In the genomic region with DNA sequence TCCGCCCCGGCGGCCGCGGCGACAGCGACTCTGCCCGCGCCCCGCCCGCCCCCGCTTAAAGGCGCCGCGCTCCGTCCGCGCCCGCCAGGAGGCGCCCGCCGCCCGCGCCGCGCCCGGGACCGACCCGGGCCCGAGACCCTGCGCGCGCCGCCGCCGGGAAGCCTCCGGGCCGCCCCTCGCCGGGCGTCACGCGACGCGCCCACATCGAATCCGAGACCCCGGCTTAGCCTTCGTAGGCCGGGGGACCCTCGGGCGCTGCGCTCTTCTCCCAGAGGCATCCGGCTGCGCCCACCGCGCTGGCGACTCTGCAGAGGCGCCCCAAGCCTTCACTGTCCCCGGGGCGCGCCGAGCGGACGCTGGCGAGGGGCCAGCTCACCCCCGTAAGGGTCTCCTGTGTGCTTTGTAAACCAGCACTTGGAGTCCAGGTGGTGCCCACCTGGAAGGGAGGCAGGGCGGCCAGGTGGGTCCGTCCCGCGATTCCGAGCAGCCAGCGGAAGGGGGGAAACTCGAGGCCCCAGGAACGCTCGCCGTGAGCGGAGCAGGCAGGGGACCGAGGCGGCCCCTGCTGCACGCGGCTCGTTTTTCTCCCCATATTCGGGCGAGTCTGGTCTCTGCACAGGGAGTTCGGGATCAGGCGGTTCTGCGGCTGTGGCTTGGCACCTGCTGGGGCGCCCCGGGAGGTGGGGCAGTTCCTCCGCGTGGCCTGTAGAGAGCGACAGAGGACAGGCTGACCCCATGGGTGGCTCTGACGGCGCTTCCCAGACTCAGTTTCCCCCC, we compare ENCODE assay signal across 1 cellular context.
TF ChIP-seq lines count a peak whose summit lies in the region.

No MANE protein-coding gene starts in this region.

TF ChIP-seq in HEK293, 187 proteins besides CTCF, POLR2A, EP300 and RAD21 (continued from another document and continues in another):
- TF ChIP-seq, protein P1, sequence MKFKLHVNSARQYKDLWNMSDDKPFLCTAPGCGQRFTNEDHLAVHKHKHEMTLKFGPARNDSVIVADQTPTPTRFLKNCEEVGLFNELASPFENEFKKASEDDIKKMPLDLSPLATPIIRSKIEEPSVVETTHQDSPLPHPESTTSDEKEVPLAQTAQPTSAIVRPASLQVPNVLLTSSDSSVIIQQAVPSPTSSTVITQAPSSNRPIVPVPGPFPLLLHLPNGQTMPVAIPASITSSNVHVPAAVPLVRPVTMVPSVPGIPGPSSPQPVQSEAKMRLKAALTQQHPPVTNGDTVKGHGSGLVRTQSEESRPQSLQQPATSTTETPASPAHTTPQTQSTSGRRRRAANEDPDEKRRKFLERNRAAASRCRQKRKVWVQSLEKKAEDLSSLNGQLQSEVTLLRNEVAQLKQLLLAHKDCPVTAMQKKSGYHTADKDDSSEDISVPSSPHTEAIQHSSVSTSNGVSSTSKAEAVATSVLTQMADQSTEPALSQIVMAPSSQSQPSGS (tag by site-specific recombination; IDR thresholded peaks at IDR 0.05; ENCODE audit: low read depth), result no peak
- TF ChIP-seq ZNF664 (tag by site-specific recombination; IDR thresholded peaks at IDR 0.05) (no peak), ZNF121 (tag by site-specific recombination; IDR thresholded peaks at IDR 0.05) (no peak), ZFP3 (tag by site-specific recombination; IDR thresholded peaks at IDR 0.05; ENCODE audit: low read depth) (no peak), ZNF600 (tag by site-specific recombination; IDR thresholded peaks at IDR 0.05) (peak; percentile 89), ZNF837 (tag by site-specific recombination; IDR thresholded peaks at IDR 0.05) (no peak), ZIC2 (tag by site-specific recombination; IDR thresholded peaks at IDR 0.05) (peak; percentile 91), HOXA7 (CRISPR knock-in tag; IDR thresholded peaks at IDR 0.05; ENCODE audit: borderline replicate concordance) (no peak), ZNF596 (tag by site-specific recombination; IDR thresholded peaks at IDR 0.05) (no peak), ZNF114 (tag by site-specific recombination; IDR thresholded peaks at IDR 0.05) (no peak), SALL2 (tag by site-specific recombination; IDR thresholded peaks at IDR 0.05; ENCODE audit: borderline replicate concordance) (no peak), ZNF707 (tag by site-specific recombination; IDR thresholded peaks at IDR 0.05) (no peak), ZNF221 (tag by site-specific recombination; IDR thresholded peaks at IDR 0.05; ENCODE audit: borderline replicate concordance) (no peak), ZNF335 (tag by site-specific recombination; conservative IDR thresholded peaks at IDR 0.05) (peak; percentile 94), ZNF140 (tag by site-specific recombination; IDR thresholded peaks at IDR 0.05) (no peak), KLF7 (tag by site-specific recombination; IDR thresholded peaks at IDR 0.05; ENCODE audit: borderline replicate concordance) (no peak), ZNF610 (tag by site-specific recombination; IDR thresholded peaks at IDR 0.05; ENCODE audit: borderline replicate concordance) (0 out of 2 replicates have a peak, but pooled peaks have one; percentile 12), ZNF670 (tag by site-specific recombination; IDR thresholded peaks at IDR 0.05; ENCODE audit: low read depth) (no peak), ZNF776 (tag by site-specific recombination; IDR thresholded peaks at IDR 0.05; ENCODE audit: borderline replicate concordance) (no peak), REPIN1 (tag by site-specific recombination; IDR thresholded peaks at IDR 0.05; ENCODE audit: low read depth) (no peak), ZNF175 (tag by site-specific recombination; IDR thresholded peaks at IDR 0.05) (no peak), OSR2 (tag by site-specific recombination; IDR thresholded peaks at IDR 0.05) (no peak), ZNF654 (tag by site-specific recombination; IDR thresholded peaks at IDR 0.05; ENCODE audit: low read depth) (peak; percentile 48; the same call in 1 of the 2 replicates), ZNF549 (tag by site-specific recombination; IDR thresholded peaks at IDR 0.05) (no peak), HOXD13 (CRISPR knock-in tag; IDR thresholded peaks at IDR 0.05; ENCODE audit: borderline replicate concordance) (no peak), ZBTB17 (tag by site-specific recombination; IDR thresholded peaks at IDR 0.05) (peak; percentile 77)
- TF ChIP-seq, protein P2, sequence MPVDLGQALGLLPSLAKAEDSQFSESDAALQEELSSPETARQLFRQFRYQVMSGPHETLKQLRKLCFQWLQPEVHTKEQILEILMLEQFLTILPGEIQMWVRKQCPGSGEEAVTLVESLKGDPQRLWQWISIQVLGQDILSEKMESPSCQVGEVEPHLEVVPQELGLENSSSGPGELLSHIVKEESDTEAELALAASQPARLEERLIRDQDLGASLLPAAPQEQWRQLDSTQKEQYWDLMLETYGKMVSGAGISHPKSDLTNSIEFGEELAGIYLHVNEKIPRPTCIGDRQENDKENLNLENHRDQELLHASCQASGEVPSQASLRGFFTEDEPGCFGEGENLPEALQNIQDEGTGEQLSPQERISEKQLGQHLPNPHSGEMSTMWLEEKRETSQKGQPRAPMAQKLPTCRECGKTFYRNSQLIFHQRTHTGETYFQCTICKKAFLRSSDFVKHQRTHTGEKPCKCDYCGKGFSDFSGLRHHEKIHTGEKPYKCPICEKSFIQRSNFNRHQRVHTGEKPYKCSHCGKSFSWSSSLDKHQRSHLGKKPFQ (tag by site-specific recombination; IDR thresholded peaks at IDR 0.05), result no peak
- TF ChIP-seq, protein P3, sequence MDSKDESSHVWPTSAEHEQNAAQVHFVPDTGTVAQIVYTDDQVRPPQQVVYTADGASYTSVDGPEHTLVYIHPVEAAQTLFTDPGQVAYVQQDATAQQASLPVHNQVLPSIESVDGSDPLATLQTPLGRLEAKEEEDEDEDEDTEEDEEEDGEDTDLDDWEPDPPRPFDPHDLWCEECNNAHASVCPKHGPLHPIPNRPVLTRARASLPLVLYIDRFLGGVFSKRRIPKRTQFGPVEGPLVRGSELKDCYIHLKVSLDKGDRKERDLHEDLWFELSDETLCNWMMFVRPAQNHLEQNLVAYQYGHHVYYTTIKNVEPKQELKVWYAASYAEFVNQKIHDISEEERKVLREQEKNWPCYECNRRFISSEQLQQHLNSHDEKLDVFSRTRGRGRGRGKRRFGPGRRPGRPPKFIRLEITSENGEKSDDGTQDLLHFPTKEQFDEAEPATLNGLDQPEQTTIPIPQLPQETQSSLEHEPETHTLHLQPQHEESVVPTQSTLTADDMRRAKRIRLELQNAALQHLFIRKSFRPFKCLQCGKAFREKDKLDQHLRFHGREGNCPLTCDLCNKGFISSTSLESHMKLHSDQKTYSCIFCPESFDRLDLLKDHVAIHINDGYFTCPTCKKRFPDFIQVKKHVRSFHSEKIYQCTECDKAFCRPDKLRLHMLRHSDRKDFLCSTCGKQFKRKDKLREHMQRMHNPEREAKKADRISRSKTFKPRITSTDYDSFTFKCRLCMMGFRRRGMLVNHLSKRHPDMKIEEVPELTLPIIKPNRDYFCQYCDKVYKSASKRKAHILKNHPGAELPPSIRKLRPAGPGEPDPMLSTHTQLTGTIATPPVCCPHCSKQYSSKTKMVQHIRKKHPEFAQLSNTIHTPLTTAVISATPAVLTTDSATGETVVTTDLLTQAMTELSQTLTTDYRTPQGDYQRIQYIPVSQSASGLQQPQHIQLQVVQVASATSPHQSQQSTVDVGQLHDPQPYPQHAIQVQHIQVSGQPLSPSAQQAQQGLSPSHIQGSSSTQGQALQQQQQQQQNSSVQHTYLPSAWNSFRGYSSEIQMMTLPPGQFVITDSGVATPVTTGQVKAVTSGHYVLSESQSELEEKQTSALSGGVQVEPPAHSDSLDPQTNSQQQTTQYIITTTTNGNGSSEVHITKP (tag by site-specific recombination; IDR thresholded peaks at IDR 0.05), result peak; percentile 61
- TF ChIP-seq, protein P4, sequence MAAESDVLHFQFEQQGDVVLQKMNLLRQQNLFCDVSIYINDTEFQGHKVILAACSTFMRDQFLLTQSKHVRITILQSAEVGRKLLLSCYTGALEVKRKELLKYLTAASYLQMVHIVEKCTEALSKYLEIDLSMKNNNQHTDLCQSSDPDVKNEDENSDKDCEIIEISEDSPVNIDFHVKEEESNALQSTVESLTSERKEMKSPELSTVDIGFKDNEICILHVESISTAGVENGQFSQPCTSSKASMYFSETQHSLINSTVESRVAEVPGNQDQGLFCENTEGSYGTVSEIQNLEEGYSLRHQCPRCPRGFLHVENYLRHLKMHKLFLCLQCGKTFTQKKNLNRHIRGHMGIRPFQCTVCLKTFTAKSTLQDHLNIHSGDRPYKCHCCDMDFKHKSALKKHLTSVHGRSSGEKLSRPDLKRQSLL (tag by site-specific recombination; IDR thresholded peaks at IDR 0.05), result no peak
- TF ChIP-seq, protein P5, sequence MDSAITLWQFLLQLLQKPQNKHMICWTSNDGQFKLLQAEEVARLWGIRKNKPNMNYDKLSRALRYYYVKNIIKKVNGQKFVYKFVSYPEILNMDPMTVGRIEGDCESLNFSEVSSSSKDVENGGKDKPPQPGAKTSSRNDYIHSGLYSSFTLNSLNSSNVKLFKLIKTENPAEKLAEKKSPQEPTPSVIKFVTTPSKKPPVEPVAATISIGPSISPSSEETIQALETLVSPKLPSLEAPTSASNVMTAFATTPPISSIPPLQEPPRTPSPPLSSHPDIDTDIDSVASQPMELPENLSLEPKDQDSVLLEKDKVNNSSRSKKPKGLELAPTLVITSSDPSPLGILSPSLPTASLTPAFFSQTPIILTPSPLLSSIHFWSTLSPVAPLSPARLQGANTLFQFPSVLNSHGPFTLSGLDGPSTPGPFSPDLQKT (IDR thresholded peaks at IDR 0.05; ENCODE audit: borderline replicate concordance, low read depth, low read length), result no peak
- TF ChIP-seq, protein P6, sequence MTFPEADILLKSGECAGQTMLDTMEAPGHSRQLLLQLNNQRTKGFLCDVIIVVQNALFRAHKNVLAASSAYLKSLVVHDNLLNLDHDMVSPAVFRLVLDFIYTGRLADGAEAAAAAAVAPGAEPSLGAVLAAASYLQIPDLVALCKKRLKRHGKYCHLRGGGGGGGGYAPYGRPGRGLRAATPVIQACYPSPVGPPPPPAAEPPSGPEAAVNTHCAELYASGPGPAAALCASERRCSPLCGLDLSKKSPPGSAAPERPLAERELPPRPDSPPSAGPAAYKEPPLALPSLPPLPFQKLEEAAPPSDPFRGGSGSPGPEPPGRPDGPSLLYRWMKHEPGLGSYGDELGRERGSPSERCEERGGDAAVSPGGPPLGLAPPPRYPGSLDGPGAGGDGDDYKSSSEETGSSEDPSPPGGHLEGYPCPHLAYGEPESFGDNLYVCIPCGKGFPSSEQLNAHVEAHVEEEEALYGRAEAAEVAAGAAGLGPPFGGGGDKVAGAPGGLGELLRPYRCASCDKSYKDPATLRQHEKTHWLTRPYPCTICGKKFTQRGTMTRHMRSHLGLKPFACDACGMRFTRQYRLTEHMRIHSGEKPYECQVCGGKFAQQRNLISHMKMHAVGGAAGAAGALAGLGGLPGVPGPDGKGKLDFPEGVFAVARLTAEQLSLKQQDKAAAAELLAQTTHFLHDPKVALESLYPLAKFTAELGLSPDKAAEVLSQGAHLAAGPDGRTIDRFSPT (tag by site-specific recombination; IDR thresholded peaks at IDR 0.05), result peak; percentile 29
- TF ChIP-seq, protein P7, sequence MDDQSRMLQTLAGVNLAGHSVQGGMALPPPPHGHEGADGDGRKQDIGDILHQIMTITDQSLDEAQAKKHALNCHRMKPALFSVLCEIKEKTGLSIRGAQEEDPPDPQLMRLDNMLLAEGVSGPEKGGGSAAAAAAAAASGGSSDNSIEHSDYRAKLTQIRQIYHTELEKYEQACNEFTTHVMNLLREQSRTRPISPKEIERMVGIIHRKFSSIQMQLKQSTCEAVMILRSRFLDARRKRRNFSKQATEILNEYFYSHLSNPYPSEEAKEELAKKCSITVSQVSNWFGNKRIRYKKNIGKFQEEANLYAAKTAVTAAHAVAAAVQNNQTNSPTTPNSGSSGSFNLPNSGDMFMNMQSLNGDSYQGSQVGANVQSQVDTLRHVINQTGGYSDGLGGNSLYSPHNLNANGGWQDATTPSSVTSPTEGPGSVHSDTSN (CRISPR knock-in tag; IDR thresholded peaks at IDR 0.05), result no peak; the same call in 1 of the 2 replicates
- TF ChIP-seq, protein P8, sequence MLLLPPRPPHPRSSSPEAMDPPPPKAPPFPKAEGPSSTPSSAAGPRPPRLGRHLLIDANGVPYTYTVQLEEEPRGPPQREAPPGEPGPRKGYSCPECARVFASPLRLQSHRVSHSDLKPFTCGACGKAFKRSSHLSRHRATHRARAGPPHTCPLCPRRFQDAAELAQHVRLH (tag by site-specific recombination; IDR thresholded peaks at IDR 0.05), result no peak
- TF ChIP-seq, protein P9, sequence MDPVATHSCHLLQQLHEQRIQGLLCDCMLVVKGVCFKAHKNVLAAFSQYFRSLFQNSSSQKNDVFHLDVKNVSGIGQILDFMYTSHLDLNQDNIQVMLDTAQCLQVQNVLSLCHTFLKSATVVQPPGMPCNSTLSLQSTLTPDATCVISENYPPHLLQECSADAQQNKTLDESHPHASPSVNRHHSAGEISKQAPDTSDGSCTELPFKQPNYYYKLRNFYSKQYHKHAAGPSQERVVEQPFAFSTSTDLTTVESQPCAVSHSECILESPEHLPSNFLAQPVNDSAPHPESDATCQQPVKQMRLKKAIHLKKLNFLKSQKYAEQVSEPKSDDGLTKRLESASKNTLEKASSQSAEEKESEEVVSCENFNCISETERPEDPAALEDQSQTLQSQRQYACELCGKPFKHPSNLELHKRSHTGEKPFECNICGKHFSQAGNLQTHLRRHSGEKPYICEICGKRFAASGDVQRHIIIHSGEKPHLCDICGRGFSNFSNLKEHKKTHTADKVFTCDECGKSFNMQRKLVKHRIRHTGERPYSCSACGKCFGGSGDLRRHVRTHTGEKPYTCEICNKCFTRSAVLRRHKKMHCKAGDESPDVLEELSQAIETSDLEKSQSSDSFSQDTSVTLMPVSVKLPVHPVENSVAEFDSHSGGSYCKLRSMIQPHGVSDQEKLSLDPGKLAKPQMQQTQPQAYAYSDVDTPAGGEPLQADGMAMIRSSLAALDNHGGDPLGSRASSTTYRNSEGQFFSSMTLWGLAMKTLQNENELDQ (tag by site-specific recombination; IDR thresholded peaks at IDR 0.05; ENCODE audit: low read depth), result no peak
- TF ChIP-seq, protein P10, sequence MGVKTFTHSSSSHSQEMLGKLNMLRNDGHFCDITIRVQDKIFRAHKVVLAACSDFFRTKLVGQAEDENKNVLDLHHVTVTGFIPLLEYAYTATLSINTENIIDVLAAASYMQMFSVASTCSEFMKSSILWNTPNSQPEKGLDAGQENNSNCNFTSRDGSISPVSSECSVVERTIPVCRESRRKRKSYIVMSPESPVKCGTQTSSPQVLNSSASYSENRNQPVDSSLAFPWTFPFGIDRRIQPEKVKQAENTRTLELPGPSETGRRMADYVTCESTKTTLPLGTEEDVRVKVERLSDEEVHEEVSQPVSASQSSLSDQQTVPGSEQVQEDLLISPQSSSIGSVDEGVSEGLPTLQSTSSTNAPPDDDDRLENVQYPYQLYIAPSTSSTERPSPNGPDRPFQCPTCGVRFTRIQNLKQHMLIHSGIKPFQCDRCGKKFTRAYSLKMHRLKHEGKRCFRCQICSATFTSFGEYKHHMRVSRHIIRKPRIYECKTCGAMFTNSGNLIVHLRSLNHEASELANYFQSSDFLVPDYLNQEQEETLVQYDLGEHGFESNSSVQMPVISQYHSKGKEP (tag by site-specific recombination; IDR thresholded peaks at IDR 0.05), result no peak
